In the genomic region with DNA sequence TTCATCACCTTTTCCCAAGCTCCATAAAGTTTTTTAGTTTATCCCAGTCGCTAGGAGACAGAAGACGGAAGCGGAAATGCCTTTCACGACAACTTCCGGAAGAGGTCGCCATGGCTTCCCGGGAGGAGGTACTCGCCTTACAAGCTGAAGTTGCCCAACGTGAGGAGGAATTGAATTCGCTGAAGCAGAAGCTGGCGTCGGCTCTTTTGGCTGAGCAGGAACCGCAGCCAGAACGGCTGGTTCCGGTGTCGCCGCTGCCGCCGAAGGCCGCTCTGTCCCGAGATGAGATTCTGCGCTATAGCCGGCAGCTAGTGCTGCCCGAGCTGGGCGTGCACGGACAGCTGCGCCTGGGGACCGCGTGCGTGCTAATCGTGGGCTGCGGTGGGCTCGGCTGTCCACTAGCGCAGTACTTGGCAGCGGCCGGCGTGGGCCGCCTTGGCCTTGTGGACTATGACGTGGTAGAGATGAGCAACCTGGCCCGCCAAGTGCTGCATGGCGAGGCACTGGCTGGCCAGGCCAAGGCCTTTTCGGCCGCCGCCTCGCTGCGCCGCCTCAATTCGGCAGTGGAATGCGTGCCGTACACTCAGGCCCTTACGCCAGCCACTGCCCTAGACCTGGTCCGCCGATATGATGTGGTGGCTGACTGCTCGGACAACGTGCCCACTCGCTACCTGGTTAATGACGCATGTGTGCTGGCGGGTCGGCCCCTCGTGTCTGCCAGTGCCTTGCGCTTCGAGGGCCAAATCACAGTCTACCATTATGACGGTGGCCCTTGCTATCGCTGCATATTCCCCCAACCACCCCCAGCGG, we compare ENCODE assay signal across 8 cellular contexts. TPM values are rescaled to one million over a fixed set of nuclear protein-coding genes. Genes with fewer than 3 reads are reported as not detected.
DNase-seq lines count a peak whose midpoint lies in the region; ATAC-seq, FAIRE-seq and TF ChIP-seq lines count a peak whose summit lies in the region.

Gene MOCS3, plus strand, starts transcription at position 86 of the 810 bp plus-strand sequence. Its CDS starts 25 bp downstream, at position 111.

- H3K27me3 ChIP-seq in duodenal mucosa (ENCODE audit: control insufficient read depth in 1 of 2, insufficient read depth in 2 of 2, low read length in 2 of 2) (no peaks in the 10 kb centered on the region), lower lobe of right lung (ENCODE audit: low read depth) (no peaks in the 10 kb centered on the region)

- H3K4me2 ChIP-seq in A549 = peak within 1 kb of the TSS; percentile 77

- H3K4me1 Mint-ChIP-seq in activated CD8-positive, alpha-beta T cell treated with anti-CD3 and anti-CD28 coated beads for 36 hours (ENCODE audit: low read depth) = peaks cover 47% of the 10 kb centered on the region

- DNase-seq in A549 (ENCODE audit: low read depth in 1 of 2, low spot score in 1 of 2) (peak; percentile 81 to 95), NCI-H524 treated with DMSO at 0.1 percent for 48 hours (lab: John Stamatoyannopoulos, UW) (peak; percentile 82), lower lobe of right lung (peak; percentile 86)
- peak; percentile 85 for DNase-seq in activated CD8-positive, alpha-beta T cell treated with anti-CD3 and anti-CD28 coated beads for 36 hours
- peak; percentile 45 to 69 (median 59) for DNase-seq in stimulated activated CD4-positive, alpha-beta T cell treated with anti-CD3 and anti-CD28 coated beads, TNF-alpha, amount 100 ng/mL, for 4 hours (ENCODE audit: low read depth in 3 of 3)

- H3K4me1 ChIP-seq in A549 = peaks cover 17% of the 10 kb centered on the region
- peaks cover 30 to 33% of the 10 kb centered on the region in 2 donors for H3K4me1 ChIP-seq in duodenal mucosa (ENCODE audit: control insufficient read depth in 1 of 2, insufficient read depth in 2 of 2, low read length in 2 of 2)
- H3K4me1 ChIP-seq in lower lobe of right lung = peaks cover 57% of the 10 kb centered on the region

- H3K4me3 Mint-ChIP-seq in activated CD8-positive, alpha-beta T cell treated with anti-CD3 and anti-CD28 coated beads for 36 hours = peak within 1 kb of the TSS; percentile 96

- H3K9me3 Mint-ChIP-seq in activated CD8-positive, alpha-beta T cell treated with anti-CD3 and anti-CD28 coated beads for 36 hours = no peaks in the 10 kb centered on the region

- TF ChIP-seq RAD21 in A549 (conservative IDR thresholded peaks at IDR 0.05 in 1 of 2, IDR thresholded peaks at IDR 0.05 in 1 of 2) = no peak

- TF ChIP-seq CTCF in A549 (IDR thresholded peaks at IDR 0.05) = no peak
- TF ChIP-seq CTCF in activated CD8-positive, alpha-beta T cell treated with anti-CD3 and anti-CD28 coated beads for 36 hours (IDR thresholded peaks at IDR 0.05) = no peak
- no peak for TF ChIP-seq CTCF in lower lobe of right lung (IDR thresholded peaks at IDR 0.05)

- peak within 1 kb of the TSS; percentile 100 for H3K27ac Mint-ChIP-seq in activated CD8-positive, alpha-beta T cell treated with anti-CD3 and anti-CD28 coated beads for 36 hours

- WGBS in A549 (ENCODE audit: missing lambda C conversion rate) = 21% methylated on average over 34 of the region's 65 CpGs

- H3K36me3 ChIP-seq in duodenal mucosa (ENCODE audit: control insufficient read depth in 1 of 2, insufficient read depth in 2 of 2, low read length in 2 of 2) (peaks cover 9 to 12% of the 10 kb centered on the region in 2 donors), lower lobe of right lung (peaks cover 22% of the 10 kb centered on the region)

- H3K27ac ChIP-seq in A549 (peak within 1 kb of the TSS; percentile 89 to 98), duodenal mucosa (ENCODE audit: low read depth, low read length) (peak within 1 kb of the TSS; percentile 71), lower lobe of right lung (peak within 1 kb of the TSS; percentile 90)

- no peaks in the 10 kb centered on the region for H3K27me3 Mint-ChIP-seq in activated CD8-positive, alpha-beta T cell treated with anti-CD3 and anti-CD28 coated beads for 36 hours

- H3K4me3 ChIP-seq in A549 (peak within 1 kb of the TSS; percentile 85), duodenal mucosa (ENCODE audit: low read depth in 1 of 2, low read length in 2 of 2) (peak within 1 kb of the TSS; percentile 93 to 96), lower lobe of right lung (peak within 1 kb of the TSS; percentile 93)

- no peak for FAIRE-seq in A549 (lab: Jason Lieb, UNC)

- H3K9me3 ChIP-seq in A549 = peaks cover 14% of the 10 kb centered on the region
- H3K9me3 ChIP-seq in duodenal mucosa (ENCODE audit: control insufficient read depth in 1 of 2, low read length in 2 of 2) = no peaks in the 10 kb centered on the region
- H3K9me3 ChIP-seq in lower lobe of right lung = no peaks in the 10 kb centered on the region

- intact Hi-C loops in activated CD8-positive, alpha-beta T cell treated with anti-CD3 and anti-CD28 coated beads for 36 hours (cut with micrococcal nuclease) = no loop called here
- intact Hi-C loops in lower lobe of right lung (cut with DNase I) = no loop called here

- peak within 1 kb of the TSS; percentile 88 to 97 for H3K9ac ChIP-seq in duodenal mucosa (ENCODE audit: low read depth in 1 of 2, low read length in 2 of 2)

- peak; percentile 84 to 86 for ATAC-seq in A549
- ATAC-seq in GM18499 (IDR thresholded peaks at IDR 0.05; ENCODE audit: insufficient read depth, unreplicated experiment) = peak; percentile 40
- ATAC-seq in HG02943 (IDR thresholded peaks at IDR 0.05; ENCODE audit: low read depth, unreplicated experiment) = peak; percentile 54
- ATAC-seq in activated CD8-positive, alpha-beta T cell treated with anti-CD3 and anti-CD28 coated beads for 36 hours = peak; percentile 84
- peak; percentile 90 to 95 for ATAC-seq in lower lobe of right lung

- CTCF ChIA-PET in A549 (lab: Yijun Ruan, JAX) = interaction anchor here (0.5 to 2.7 kb wide), 9 partner anchors 9 to 348 kb away, joined by 3 to 10 read pairs (median 3); partner anchors contain the start of genes ADNP and BCAS4
- CTCF ChIA-PET in activated CD8-positive, alpha-beta T cell treated with anti-CD3 and anti-CD28 coated beads for 36 hours (lab: Charles Lee) = interaction anchor here (0.6 to 3.5 kb wide), 13 partner anchors 13 to 171 kb away, joined by 3 to 23 read pairs (median 7); partner anchors contain the start of genes ADNP and BCAS4

- TF ChIP-seq POLR2A in A549 (IDR thresholded peaks at IDR 0.05; ENCODE audit: low read length) = no peak

- peaks cover 28% of the 10 kb centered on the region for H3K36me3 Mint-ChIP-seq in activated CD8-positive, alpha-beta T cell treated with anti-CD3 and anti-CD28 coated beads for 36 hours (ENCODE audit: low read depth)

- no peak for TF ChIP-seq EP300 in A549 (IDR thresholded peaks at IDR 0.05)

- POLR2A ChIA-PET in A549 (lab: Yijun Ruan, JAX) = interaction anchor here (0.7 to 2.1 kb wide), 14 partner anchors 9 to 342 kb away, joined by 3 to 34 read pairs (median 5); partner anchors contain the start of genes ADNP and BCAS4
- POLR2A ChIA-PET in activated CD8-positive, alpha-beta T cell treated with anti-CD3 and anti-CD28 coated beads for 36 hours (lab: Charles Lee) = interaction anchor here (0.6 to 3.4 kb wide), 17 partner anchors 9 to 642 kb away, joined by 3 to 85 read pairs (median 4); partner anchors contain the start of genes ADNP and PARD6B

TF ChIP-seq in A549, 52 proteins besides CTCF, POLR2A, EP300 and RAD21 (continues in another document):
- TF ChIP-seq, protein P1, sequence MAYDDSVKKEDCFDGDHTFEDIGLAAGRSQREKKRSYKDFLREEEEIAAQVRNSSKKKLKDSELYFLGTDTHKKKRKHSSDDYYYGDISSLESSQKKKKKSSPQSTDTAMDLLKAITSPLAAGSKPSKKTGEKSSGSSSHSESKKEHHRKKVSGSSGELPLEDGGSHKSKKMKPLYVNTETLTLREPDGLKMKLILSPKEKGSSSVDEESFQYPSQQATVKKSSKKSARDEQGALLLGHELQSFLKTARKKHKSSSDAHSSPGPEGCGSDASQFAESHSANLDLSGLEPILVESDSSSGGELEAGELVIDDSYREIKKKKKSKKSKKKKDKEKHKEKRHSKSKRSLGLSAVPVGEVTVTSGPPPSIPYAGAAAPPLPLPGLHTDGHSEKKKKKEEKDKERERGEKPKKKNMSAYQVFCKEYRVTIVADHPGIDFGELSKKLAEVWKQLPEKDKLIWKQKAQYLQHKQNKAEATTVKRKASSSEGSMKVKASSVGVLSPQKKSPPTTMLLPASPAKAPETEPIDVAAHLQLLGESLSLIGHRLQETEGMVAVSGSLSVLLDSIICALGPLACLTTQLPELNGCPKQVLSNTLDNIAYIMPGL (CRISPR knock-in tag; IDR thresholded peaks at IDR 0.05; ENCODE audit: borderline replicate concordance) = no peak; the same call in 1 of the 2 replicates
- TF ChIP-seq PHF8 (IDR thresholded peaks at IDR 0.05; ENCODE audit: borderline replicate concordance, low read depth) (peak; percentile 78; the same call in 1 of the 2 replicates), MYC (IDR thresholded peaks at IDR 0.05; ENCODE audit: borderline replicate concordance, low read length) (peak; percentile 87)
- TF ChIP-seq, protein P2, sequence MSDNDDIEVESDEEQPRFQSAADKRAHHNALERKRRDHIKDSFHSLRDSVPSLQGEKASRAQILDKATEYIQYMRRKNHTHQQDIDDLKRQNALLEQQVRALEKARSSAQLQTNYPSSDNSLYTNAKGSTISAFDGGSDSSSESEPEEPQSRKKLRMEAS (IDR thresholded peaks at IDR 0.05) = peak; percentile 85
- TF ChIP-seq, protein P3, sequence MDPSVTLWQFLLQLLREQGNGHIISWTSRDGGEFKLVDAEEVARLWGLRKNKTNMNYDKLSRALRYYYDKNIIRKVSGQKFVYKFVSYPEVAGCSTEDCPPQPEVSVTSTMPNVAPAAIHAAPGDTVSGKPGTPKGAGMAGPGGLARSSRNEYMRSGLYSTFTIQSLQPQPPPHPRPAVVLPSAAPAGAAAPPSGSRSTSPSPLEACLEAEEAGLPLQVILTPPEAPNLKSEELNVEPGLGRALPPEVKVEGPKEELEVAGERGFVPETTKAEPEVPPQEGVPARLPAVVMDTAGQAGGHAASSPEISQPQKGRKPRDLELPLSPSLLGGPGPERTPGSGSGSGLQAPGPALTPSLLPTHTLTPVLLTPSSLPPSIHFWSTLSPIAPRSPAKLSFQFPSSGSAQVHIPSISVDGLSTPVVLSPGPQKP (IDR thresholded peaks at IDR 0.05; ENCODE audit: low read depth, low read length) = no peak
- TF ChIP-seq, protein P4, sequence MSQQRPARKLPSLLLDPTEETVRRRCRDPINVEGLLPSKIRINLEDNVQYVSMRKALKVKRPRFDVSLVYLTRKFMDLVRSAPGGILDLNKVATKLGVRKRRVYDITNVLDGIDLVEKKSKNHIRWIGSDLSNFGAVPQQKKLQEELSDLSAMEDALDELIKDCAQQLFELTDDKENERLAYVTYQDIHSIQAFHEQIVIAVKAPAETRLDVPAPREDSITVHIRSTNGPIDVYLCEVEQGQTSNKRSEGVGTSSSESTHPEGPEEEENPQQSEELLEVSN (IDR thresholded peaks at IDR 0.05; ENCODE audit: borderline replicate concordance, low read depth) = peak; percentile 39; the same call in 1 of the 2 replicates

RNA-seq across cellular contexts. Expression of gene MOCS3, which starts in this region (rescaled TPM):
- polyA plus RNA-seq in A549 (2011; rRNA removed) (4.4 and 4.8 TPM in 2 replicates), A549 (2017; fragmentation: RNase III; extraction: RNeasy Plus Mini Kit Qiagen cat#74134 plus additional on column Dnase treatment) (5.3 to 6.0 TPM (median 5.7 TPM) in 3 replicates)
- polyA plus RNA-seq in A549 (2012; cell fraction: cytosol; rRNA removed) = 4.0 and 5.9 TPM in 2 replicates
- 6.0 and 6.6 TPM in 2 replicates for polyA plus RNA-seq in A549 (2012; cell fraction: nucleus; rRNA removed)
- polyA minus RNA-seq in A549 (2011; rRNA and poly(A)+ RNA removed) = 6.2 and 8.5 TPM in 2 replicates
- 1 to 10 TPM; 4.6 TPM for total RNA-seq in activated CD8-positive, alpha-beta T cell treated with anti-CD3 and anti-CD28 coated beads for 36 hours
- total RNA-seq in lower lobe of right lung = 4.7 TPM

Comparison
In these comparisons a context has a peak if more than half of its experiments do, and no peak if none do; other contexts are left out.
1. Peak in every context shown above with its lines: DNase-seq, ATAC-seq, H3K4me3 ChIP-seq and H3K27ac ChIP-seq.
2. ATAC-seq: peak in every context shown above with its lines; median percentile 92 in lower lobe of right lung; 85 in A549; 84 in activated CD8-positive, alpha-beta T cell treated with anti-CD3 and anti-CD28 coated beads for 36 hours; 54 in HG02943; 40 in GM18499.